In genomic region chr17:58587713-58588117, GRCh38 we compare ENCODE assay signal across 8 cellular contexts.
DNase-seq lines count a peak whose midpoint lies in the region; ATAC-seq and TF ChIP-seq lines count a peak whose summit lies in the region.

No MANE protein-coding gene starts in this region.

- no peaks in the 10 kb centered on the region for H3K9me3 ChIP-seq in lower lobe of right lung

- H3K4me3 ChIP-seq in choroid plexus epithelial cell (ENCODE audit: low read depth, low read length) = no peak overlapping the region
- no peak overlapping the region for H3K4me3 ChIP-seq in lower lobe of right lung

- no peaks in the 10 kb centered on the region for H3K36me3 ChIP-seq in lower lobe of right lung

- H3K27me3 ChIP-seq in lower lobe of right lung (ENCODE audit: low read depth) = no peaks in the 10 kb centered on the region

- H3K27ac ChIP-seq in lower lobe of right lung = no peak overlapping the region

- peak; percentile 75 for DNase-seq in AG08396 (ENCODE audit: low spot score)
- peak; percentile 69 for DNase-seq in NCI-H345 (lab: John Stamatoyannopoulos, UW)
- DNase-seq in activated CD4-positive, alpha-beta T cell treated with anti-CD3 and anti-CD28 coated beads for 4 hours = peak; percentile 52 to 58
- peak; percentile 60 for DNase-seq in choroid plexus epithelial cell (ENCODE audit: low read depth)
- peak; percentile 61 for DNase-seq in lower lobe of right lung
- peak; percentile 35 for DNase-seq in stimulated activated CD8-positive, alpha-beta memory T cell treated with anti-CD3 and anti-CD28 coated beads, Interleukin-15, amount 100 ng/mL, for 1 hour (ENCODE audit: low read depth)

- peak; percentile 99 for TF ChIP-seq CTCF in choroid plexus epithelial cell (conservative IDR thresholded peaks at IDR 0.05; ENCODE audit: low read depth, low read length)
- TF ChIP-seq CTCF in lower lobe of right lung (IDR thresholded peaks at IDR 0.05) = peak; percentile 91

- peak; percentile 48 for ATAC-seq in GM19455 (IDR thresholded peaks at IDR 0.05; ENCODE audit: unreplicated experiment)
- peak; percentile 87 for ATAC-seq in lower lobe of right lung
- no peak for ATAC-seq in GM18909 (IDR thresholded peaks at IDR 0.05; ENCODE audit: poor library complexity, unreplicated experiment)

- H3K4me1 ChIP-seq in lower lobe of right lung = no peaks in the 10 kb centered on the region

- intact Hi-C loops in lower lobe of right lung (cut with DNase I) = no loop called here
